In the genomic region with DNA sequence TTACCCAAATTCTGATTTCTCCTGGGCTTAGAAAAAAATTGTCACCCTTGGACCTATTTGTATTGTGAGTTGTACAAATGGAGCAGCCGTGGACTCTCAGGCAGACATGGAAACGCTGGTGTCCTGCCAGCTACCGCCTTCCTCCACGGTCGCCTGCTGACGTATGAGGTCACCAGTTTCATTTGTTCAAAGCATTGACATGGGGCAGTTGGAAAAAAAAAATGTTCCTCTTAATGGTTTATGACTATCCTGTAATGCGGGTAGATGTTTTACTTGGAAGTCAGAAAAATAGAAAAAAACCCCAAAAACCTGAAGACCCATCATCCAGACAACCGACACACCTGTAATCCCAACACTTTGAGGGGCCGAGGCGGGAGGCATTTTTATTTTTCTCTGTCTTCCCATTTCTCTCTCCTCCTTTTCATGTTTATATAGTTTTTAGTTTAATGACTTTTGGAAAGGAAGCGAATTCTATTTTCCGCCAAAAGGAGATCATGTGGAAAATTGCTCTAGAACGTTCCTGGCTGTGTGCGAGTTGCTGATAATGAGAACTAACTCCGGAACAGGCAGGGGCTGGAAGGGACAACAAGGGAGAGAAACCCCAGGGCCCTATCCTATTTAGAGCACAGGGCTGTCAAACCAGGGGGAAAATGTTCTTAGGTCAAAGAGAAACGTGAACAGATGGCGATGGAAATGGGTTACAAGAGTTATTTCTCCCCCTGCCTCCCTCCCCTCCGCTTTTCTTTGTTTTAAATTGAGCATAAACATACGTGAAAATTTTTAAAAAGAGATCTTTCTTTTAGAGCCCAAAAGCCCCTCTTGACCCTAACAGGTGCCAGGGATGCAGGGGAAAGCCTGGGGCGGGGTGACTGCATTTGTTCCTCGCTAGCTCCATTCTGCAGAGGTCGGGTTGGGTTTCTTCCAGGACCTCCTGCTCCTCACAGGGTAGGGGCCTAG, we compare ENCODE assay signal across 12 cellular contexts. TPM values are rescaled to one million over a fixed set of nuclear protein-coding genes. Genes with fewer than 3 reads are reported as not detected.
A peak's percentile ranks its signal among the peaks of the same experiment; 100 is the strongest.
DNase-seq lines count a peak whose midpoint lies in the region; TF ChIP-seq lines count a peak whose summit lies in the region.
"Had no signal": no experiment of that assay in that cellular context is flagged by ENCODE, and none has a peak within 500 bp of the region (broad histone marks: within the 10 kb centered on the region; RNA-seq: fewer than 3 reads in every experiment).

No MANE protein-coding gene starts in this region.

- H3K27me3 ChIP-seq in MG63 (peaks cover 16% of the 10 kb centered on the region; the same call in 1 of the 2 replicates), SJCRH30 (no peaks in the 10 kb centered on the region), left ventricle myocardium inferior (ENCODE audit: low read depth) (peaks cover 22% of the 10 kb centered on the region)

- no peaks in the 10 kb centered on the region for H3K9me3 ChIP-seq in MG63
- H3K9me3 ChIP-seq in SJCRH30 (replicated peaks): no peaks in the 10 kb centered on the region
- no peaks in the 10 kb centered on the region for H3K9me3 ChIP-seq in left ventricle myocardium inferior (replicated peaks)

- peak; percentile 26 for DNase-seq in MG63
- peak; percentile 94 to 98 for DNase-seq in SJCRH30
- DNase-seq in left ventricle myocardium inferior: peak; percentile 56
- peak; percentile 33 for DNase-seq in renal cortical epithelial cell (ENCODE audit: low read depth)
- DNase-seq in mesenteric fat pad (ENCODE audit: low spot score): no peak
- no peak for DNase-seq in activated CD4-positive, alpha-beta T cell treated with anti-CD3 and anti-CD28 coated beads for 4 hours
- DNase-seq in ureter (ENCODE audit: low spot score): no peak
- DNase-seq: activated B cell treated with CpG ODN at 0.5 μM for 24 hours, foreskin melanocyte, midbrain, NCI-H2107 had no signal

- H3K36me3 ChIP-seq in MG63: no peaks in the 10 kb centered on the region
- peaks cover 24% of the 10 kb centered on the region for H3K36me3 ChIP-seq in SJCRH30
- no peaks in the 10 kb centered on the region for H3K36me3 ChIP-seq in left ventricle myocardium inferior

- H3K4me1 ChIP-seq in SJCRH30: peaks cover 44% of the 10 kb centered on the region
- H3K4me1 ChIP-seq in left ventricle myocardium inferior: peaks cover 13% of the 10 kb centered on the region

- intact Hi-C loops in left ventricle myocardium inferior (cut with micrococcal nuclease): no loop called here

- H3K27ac ChIP-seq in SJCRH30 (peak overlapping the region; percentile 82), left ventricle myocardium inferior (replicated peaks) (peak overlapping the region; percentile 75)

- no peak overlapping the region for H3K4me3 ChIP-seq in MG63
- no peak overlapping the region for H3K4me3 ChIP-seq in SJCRH30
- no peak overlapping the region for H3K4me3 ChIP-seq in left ventricle myocardium inferior

- no peak for TF ChIP-seq CTCF in left ventricle myocardium inferior (IDR thresholded peaks at IDR 0.05; ENCODE audit: borderline replicate concordance)

RNA-seq across cellular contexts. Expression of a gene that starts 13.7 kb away (rescaled TPM):
- total RNA-seq in MG63 (2014; rRNA removed; shearing (Covaris generic); ENCODE audit: low replicate concordance): not detected in 2 replicates
- total RNA-seq in SJCRH30 (2014; rRNA removed; shearing (Covaris generic)): 3.1 and 3.7 TPM in 2 replicates
- total RNA-seq in left ventricle myocardium inferior (not detected), renal cortical epithelial cell (0.05 and 0.35 TPM in 2 replicates), mesenteric fat pad (0.45 TPM), ureter (not detected)
- total RNA-seq: HT1080 had no signal

Comparison
In these comparisons a context has a peak if more than half of its experiments do, and no peak if none do; other contexts are left out.
1. DNase-seq: peak in MG63 (single experiment), SJCRH30 (2 of 2), left ventricle myocardium inferior (single experiment) and renal cortical epithelial cell (single experiment); none in mesenteric fat pad (single experiment), activated CD4-positive, alpha-beta T cell treated with anti-CD3 and anti-CD28 coated beads for 4 hours (0 of 2) and ureter (single experiment).